ENCODE assay signal across 19 cellular contexts in the genomic region with DNA sequence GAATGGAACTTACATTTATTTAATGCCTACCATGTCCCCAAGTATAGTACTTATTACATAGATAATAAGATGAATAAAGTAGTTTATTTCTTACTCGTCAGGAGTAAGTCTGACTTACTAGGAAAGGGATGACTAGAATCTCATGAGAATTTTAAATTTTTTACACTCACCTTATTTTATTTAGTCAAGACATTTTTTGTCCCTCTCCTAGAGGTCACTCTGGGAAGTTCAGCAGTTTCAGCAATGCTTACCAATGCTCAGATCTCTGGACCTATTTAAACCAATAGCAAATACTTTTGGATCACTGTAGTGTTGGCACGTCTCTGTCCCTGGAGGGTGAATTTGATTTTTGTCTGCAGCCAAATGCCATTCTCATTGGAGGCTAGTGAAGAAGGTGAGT. TPM values are rescaled to one million over a fixed set of nuclear protein-coding genes. Genes with fewer than 3 reads are reported as not detected.
DNase-seq lines count a peak whose midpoint lies in the region; ATAC-seq and TF ChIP-seq lines count a peak whose summit lies in the region.
"Had no signal": no experiment of that assay in that cellular context is flagged by ENCODE, and none has a peak within 500 bp of the region (broad histone marks: within the 10 kb centered on the region; RNA-seq: fewer than 3 reads in every experiment).

No MANE protein-coding gene starts in this region.

- intact Hi-C loops in Right ventricle myocardium superior (cut with DNase I) = no loop called here
- intact Hi-C loops in activated T-helper 1 cell treated with anti-CD3 and anti-CD28 coated beads, Interleukin-12 subunit alpha, Interleukin-12 subunit beta, Interleukin-2, Interleukin-4 antibody, amounts not matched to agents 30 ng/mL and 10 ng/mL and 1 ng/mL, durations not matched to agents 14 hours and 24 hours and 36 hours (cut with micrococcal nuclease) = no loop called here

- H3K4me1 Mint-ChIP-seq in HFFc6 (ENCODE audit: low read depth) (peaks cover 71% of the 10 kb centered on the region), endothelial cell (ENCODE audit: unreplicated experiment) (peaks cover 9% of the 10 kb centered on the region), neural progenitor cell (no peaks in the 10 kb centered on the region)
- peaks cover 24% of the 10 kb centered on the region for H3K4me1 Mint-ChIP-seq in activated T-helper 1 cell treated with anti-CD3 and anti-CD28 coated beads, Interleukin-12 subunit alpha, Interleukin-12 subunit beta, Interleukin-2, Interleukin-4 antibody, amounts not matched to agents 30 ng/mL and 10 ng/mL and 1 ng/mL, durations not matched to agents 14 hours and 24 hours and 36 hours (ENCODE audit: low read depth)
- H3K4me1 Mint-ChIP-seq: B cell had no signal

- H3K4me3 ChIP-seq in AG04450 (ENCODE audit: low read depth, low read length) = no peak overlapping the region
- no peak overlapping the region for H3K4me3 ChIP-seq in neural progenitor cell

- H3K4me2 ChIP-seq in neural progenitor cell = no peak overlapping the region
- H3K4me2 ChIP-seq: SK-N-SH had no signal

- H3K27me3 Mint-ChIP-seq in HFFc6 (ENCODE audit: insufficient read depth) = no peaks in the 10 kb centered on the region
- H3K27me3 Mint-ChIP-seq in endothelial cell (ENCODE audit: unreplicated experiment) = no peaks in the 10 kb centered on the region
- no peaks in the 10 kb centered on the region for H3K27me3 Mint-ChIP-seq in neural progenitor cell (ENCODE audit: insufficient read depth, low read depth)
- H3K27me3 Mint-ChIP-seq in activated T-helper 1 cell treated with anti-CD3 and anti-CD28 coated beads, Interleukin-12 subunit alpha, Interleukin-12 subunit beta, Interleukin-2, Interleukin-4 antibody, amounts not matched to agents 30 ng/mL and 10 ng/mL and 1 ng/mL, durations not matched to agents 14 hours and 24 hours and 36 hours (ENCODE audit: insufficient read depth) = peaks cover 13% of the 10 kb centered on the region
- H3K27me3 Mint-ChIP-seq: B cell; CD4-positive, alpha-beta memory T cell had no signal

- TF ChIP-seq CTCF in AG04450 (IDR thresholded peaks at IDR 0.05; ENCODE audit: low read depth, low read length) (0 out of 2 replicates have a peak, but pooled peaks have one; percentile 13), HFFc6 (IDR thresholded peaks at IDR 0.05) (peak; percentile 52), endothelial cell (IDR thresholded peaks at IDR 0.05; ENCODE audit: unreplicated experiment) (peak; percentile 40), neural progenitor cell (IDR thresholded peaks at IDR 0.05) (peak; percentile 15)

- no peaks in the 10 kb centered on the region for H4K20me1 ChIP-seq in neural progenitor cell (ENCODE audit: low read depth)

- CTCF ChIA-PET in AG04450 (lab: Charles Lee) = interaction anchor here (1.2 to 1.5 kb wide), 2 partner anchors 24 to 31 kb away, joined by 3 to 5 read pairs; no protein-coding TSS in a partner anchor

- H3K9me3 Mint-ChIP-seq in HFFc6 (no peaks in the 10 kb centered on the region), endothelial cell (ENCODE audit: unreplicated experiment) (no peaks in the 10 kb centered on the region), neural progenitor cell (no peaks in the 10 kb centered on the region)
- no peaks in the 10 kb centered on the region for H3K9me3 Mint-ChIP-seq in activated T-helper 1 cell treated with anti-CD3 and anti-CD28 coated beads, Interleukin-12 subunit alpha, Interleukin-12 subunit beta, Interleukin-2, Interleukin-4 antibody, amounts not matched to agents 30 ng/mL and 10 ng/mL and 1 ng/mL, durations not matched to agents 14 hours and 24 hours and 36 hours
- H3K9me3 Mint-ChIP-seq: CD4-positive, alpha-beta memory T cell had no signal

- H3K27ac Mint-ChIP-seq in HFFc6 (no peak overlapping the region), endothelial cell (ENCODE audit: unreplicated experiment) (no peak overlapping the region), neural progenitor cell (no peak overlapping the region)
- H3K27ac Mint-ChIP-seq in activated T-helper 1 cell treated with anti-CD3 and anti-CD28 coated beads, Interleukin-12 subunit alpha, Interleukin-12 subunit beta, Interleukin-2, Interleukin-4 antibody, amounts not matched to agents 30 ng/mL and 10 ng/mL and 1 ng/mL, durations not matched to agents 14 hours and 24 hours and 36 hours = no peak overlapping the region
- H3K27ac Mint-ChIP-seq: B cell had no signal

- H3K27me3 ChIP-seq in AG04450 (ENCODE audit: control insufficient read depth, insufficient read depth, low read length) (no peaks in the 10 kb centered on the region), neural progenitor cell (no peaks in the 10 kb centered on the region)

- no peak overlapping the region for H3K9ac ChIP-seq in neural progenitor cell
- H3K9ac ChIP-seq: SK-N-SH had no signal

- H3K36me3 Mint-ChIP-seq in HFFc6 (ENCODE audit: low read depth) (0 out of 2 replicates have a peak, but pooled peaks cover 3% of the 10 kb centered on the region), endothelial cell (ENCODE audit: low read depth, unreplicated experiment) (no peaks in the 10 kb centered on the region), neural progenitor cell (no peaks in the 10 kb centered on the region)
- no peaks in the 10 kb centered on the region for H3K36me3 Mint-ChIP-seq in activated T-helper 1 cell treated with anti-CD3 and anti-CD28 coated beads, Interleukin-12 subunit alpha, Interleukin-12 subunit beta, Interleukin-2, Interleukin-4 antibody, amounts not matched to agents 30 ng/mL and 10 ng/mL and 1 ng/mL, durations not matched to agents 14 hours and 24 hours and 36 hours (ENCODE audit: low read depth)

- H3K4me3 Mint-ChIP-seq in HFFc6 (no peak overlapping the region), endothelial cell (ENCODE audit: unreplicated experiment) (no peak overlapping the region), neural progenitor cell (no peak overlapping the region)
- H3K4me3 Mint-ChIP-seq in activated T-helper 1 cell treated with anti-CD3 and anti-CD28 coated beads, Interleukin-12 subunit alpha, Interleukin-12 subunit beta, Interleukin-2, Interleukin-4 antibody, amounts not matched to agents 30 ng/mL and 10 ng/mL and 1 ng/mL, durations not matched to agents 14 hours and 24 hours and 36 hours = no peak overlapping the region
- H3K4me3 Mint-ChIP-seq: B cell had no signal

- no peaks in the 10 kb centered on the region for H3K79me2 ChIP-seq in neural progenitor cell (ENCODE audit: low read depth)

- H3K27ac ChIP-seq in AG04450 (ENCODE audit: low read depth, low read length) (no peak overlapping the region), neural progenitor cell (no peak overlapping the region)
- H3K27ac ChIP-seq: 22Rv1 had no signal

- no peaks in the 10 kb centered on the region for H3K9me3 ChIP-seq in AG04450 (ENCODE audit: control insufficient read depth, insufficient read depth, low read length)
- H3K9me3 ChIP-seq in neural progenitor cell (ENCODE audit: low read depth) = no peaks in the 10 kb centered on the region
- H3K9me3 ChIP-seq: SK-N-SH had no signal

- POLR2A ChIA-PET in AG04450 (lab: Yijun Ruan, JAX) = no interaction called here

- DNase-seq in AG04450 (ENCODE audit: low read depth, low spot score) = no peak
- DNase-seq in HFFc6 = no peak
- no peak for DNase-seq in endothelial cell (ENCODE audit: low spot score)
- no peak for DNase-seq in neural progenitor cell (ENCODE audit: low spot score)
- DNase-seq in Right ventricle myocardium superior = no peak
- no peak for DNase-seq in activated T-helper 1 cell treated with anti-CD3 and anti-CD28 coated beads, Interleukin-12 subunit alpha, Interleukin-12 subunit beta, Interleukin-2, Interleukin-4 antibody, amounts not matched to agents 30 ng/mL and 10 ng/mL and 1 ng/mL, durations not matched to agents 14 hours and 24 hours and 36 hours (ENCODE audit: low spot score)
- DNase-seq: CD4-positive, alpha-beta memory T cell; DMS53; H7; NCI-H1105 treated with DMSO at 0.1 percent for 48 hours; NCI-H1694 treated with DMSO at 0.1 percent for 48 hours; NCI-H748 treated with DMSO at 0.1 percent for 48 hours; NK-92 treated with Interleukin-12 subunit alpha and Interleukin-12 subunit beta, amount 100 ng/mL, for 24 hours; SHP77 treated with DMSO at 0.1 percent for 48 hours; SK-N-SH had no signal

- ATAC-seq in HG03095 (IDR thresholded peaks at IDR 0.05; ENCODE audit: unreplicated experiment) (no peak), Right ventricle myocardium superior (ENCODE audit: poor library complexity) (no peak), GM21737 (IDR thresholded peaks at IDR 0.05; ENCODE audit: unreplicated experiment) (no peak)

- H2AFZ ChIP-seq in neural progenitor cell (replicated peaks) = no peak overlapping the region

- H3F3A ChIP-seq in neural progenitor cell (ENCODE audit: low read depth) = no peaks in the 10 kb centered on the region

- no peaks in the 10 kb centered on the region for H3K4me1 ChIP-seq in neural progenitor cell

- no peaks in the 10 kb centered on the region for H3K36me3 ChIP-seq in neural progenitor cell

RNA-seq across cellular contexts. Expression of a gene that starts 10.7 kb away (rescaled TPM):
- polyA plus RNA-seq in AG04450 (2011; rRNA removed) = 815 and 1,080 TPM in 2 replicates
- polyA minus RNA-seq in AG04450 (2011; rRNA and poly(A)+ RNA removed) = 1,329 and 1,598 TPM in 2 replicates
- total RNA-seq in HFFc6 (2021; fragmentation: NEBNext Ultra II Directional; extraction: Animal tissue kit (Norgen Biotek cat#: 25700)) = 100 to 1,000 TPM; 112 to 178 (median 164) TPM
- total RNA-seq in endothelial cell (ENCODE audit: unreplicated experiment) (98.5 TPM), neural progenitor cell (ENCODE audit: low replicate concordance) (19.0 and 22.3 TPM in 2 replicates), Right ventricle myocardium superior (74.5 TPM)
- 10.9 and 12.2 TPM in 2 replicates for total RNA-seq in activated T-helper 1 cell treated with anti-CD3 and anti-CD28 coated beads, Interleukin-12 subunit alpha, Interleukin-12 subunit beta, Interleukin-2, Interleukin-4 antibody, amounts not matched to agents 30 ng/mL and 10 ng/mL and 1 ng/mL, durations not matched to agents 14 hours and 24 hours and 36 hours
- total RNA-seq: H7 had no signal

RNA-seq across cellular contexts. Expression of a gene that starts 27.3 kb away (rescaled TPM):
- polyA plus RNA-seq in AG04450 (2011; rRNA removed) = 67.0 and 78.4 TPM in 2 replicates
- 39.4 and 54.5 TPM in 2 replicates for polyA minus RNA-seq in AG04450 (2011; rRNA and poly(A)+ RNA removed)
- 10 to 100 TPM; 52.9 to 62.9 (median 57.5) TPM for total RNA-seq in HFFc6 (2021; fragmentation: NEBNext Ultra II Directional; extraction: Animal tissue kit (Norgen Biotek cat#: 25700))
- total RNA-seq in endothelial cell (ENCODE audit: unreplicated experiment) = 23.0 TPM
- 9.2 and 11.1 TPM in 2 replicates for total RNA-seq in neural progenitor cell (ENCODE audit: low replicate concordance)
- 3.8 TPM for total RNA-seq in Right ventricle myocardium superior
- total RNA-seq in activated T-helper 1 cell treated with anti-CD3 and anti-CD28 coated beads, Interleukin-12 subunit alpha, Interleukin-12 subunit beta, Interleukin-2, Interleukin-4 antibody, amounts not matched to agents 30 ng/mL and 10 ng/mL and 1 ng/mL, durations not matched to agents 14 hours and 24 hours and 36 hours = 36.4 and 38.6 TPM in 2 replicates
